In genomic region chr11:134171951-134172350, GRCh38 we compare ENCODE assay signal across 1 cellular context.
TF ChIP-seq lines count a peak whose summit lies in the region.

No MANE protein-coding gene starts in this region.

TF ChIP-seq in H1, 55 proteins besides CTCF, POLR2A, EP300 and RAD21:
- TF ChIP-seq SAP30 (IDR thresholded peaks at IDR 0.05; ENCODE audit: insufficient read depth, insufficient replicate concordance, low read length): no peak
